In the genomic region with DNA sequence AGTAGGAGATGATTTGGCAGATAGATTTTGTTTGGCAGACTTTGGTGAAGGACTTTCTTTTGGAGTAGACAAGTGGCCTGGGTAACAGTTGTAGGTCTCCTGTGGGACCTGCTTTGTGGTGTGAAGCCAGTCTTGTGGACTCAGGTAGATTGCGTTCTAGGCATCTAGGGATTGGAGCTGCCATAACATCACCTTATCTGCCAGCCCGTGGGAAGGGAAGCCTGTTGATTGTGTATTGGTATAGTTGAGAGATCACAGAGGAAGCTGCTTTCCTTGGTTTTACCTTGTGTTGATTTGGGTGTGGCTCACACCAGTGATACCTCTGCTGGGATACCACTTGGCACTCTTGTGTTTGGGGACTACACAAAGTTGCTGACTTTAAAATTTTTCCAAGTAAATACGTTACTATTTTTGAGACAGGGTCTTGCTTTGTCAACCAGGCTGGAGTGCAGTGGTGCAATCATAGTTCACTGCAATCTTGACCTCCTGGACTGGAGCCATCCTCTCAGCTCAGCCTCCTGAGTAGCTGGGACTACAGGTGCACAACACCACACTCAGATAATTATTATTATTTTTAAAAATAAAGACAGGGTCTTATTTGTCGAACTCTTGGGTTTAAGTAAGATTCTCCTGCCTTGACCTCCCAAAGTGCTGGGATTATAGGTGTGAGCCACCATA, we compare ENCODE assay signal across 14 cellular contexts. TPM values are rescaled to one million over a fixed set of nuclear protein-coding genes. Genes with fewer than 3 reads are reported as not detected.
DNase-seq lines count a peak whose midpoint lies in the region; ATAC-seq and TF ChIP-seq lines count a peak whose summit lies in the region.
"Had no signal": no experiment of that assay in that cellular context is flagged by ENCODE, and none has a peak within 500 bp of the region (broad histone marks: within the 10 kb centered on the region; RNA-seq: fewer than 3 reads in every experiment).

No MANE protein-coding gene starts in this region.

- peaks cover 86% of the 10 kb centered on the region for H3K4me1 Mint-ChIP-seq in activated T-cell treated with anti-CD3 and anti-CD28 coated beads, Interleukin-2, amount 50 U/mL, for 4 hours (ENCODE audit: low read depth)
- H3K4me1 Mint-ChIP-seq in activated CD8-positive, alpha-beta T cell treated with anti-CD3 and anti-CD28 coated beads, Interleukin-2, amount 10 ng/mL, durations not matched to agents 7 days and 5 days (ENCODE audit: low read depth), result peaks cover 69% of the 10 kb centered on the region
- H3K4me1 Mint-ChIP-seq in stimulated activated effector memory CD8-positive, alpha-beta T cell treated with anti-CD3 and anti-CD28 coated beads, Interleukin-12 subunit alpha, Interleukin-12 subunit beta, amount 100 ng/mL, for 72 hours, result peaks cover 80% of the 10 kb centered on the region
- peaks cover 75% of the 10 kb centered on the region for H3K4me1 Mint-ChIP-seq in HFFc6 (ENCODE audit: low read depth)

- intact Hi-C loops in right lobe of liver (cut with DNase I), result no loop called here

- H3K9me3 ChIP-seq in right lobe of liver, result no peaks in the 10 kb centered on the region
- H3K9me3 ChIP-seq: adrenal gland, thoracic aorta had no signal

- peak overlapping the region; percentile 54 for H3K27ac Mint-ChIP-seq in activated CD8-positive, alpha-beta T cell treated with anti-CD3 and anti-CD28 coated beads, Interleukin-2, amount 10 ng/mL, durations not matched to agents 7 days and 5 days
- peak overlapping the region; percentile 48 for H3K27ac Mint-ChIP-seq in stimulated activated effector memory CD8-positive, alpha-beta T cell treated with anti-CD3 and anti-CD28 coated beads, Interleukin-12 subunit alpha, Interleukin-12 subunit beta, amount 100 ng/mL, for 72 hours
- no peak overlapping the region for H3K27ac Mint-ChIP-seq in HFFc6

- peaks cover 5 to 68% (median 21%) of the 10 kb centered on the region in 4 donors for H3K4me1 ChIP-seq in right lobe of liver

- CTCF ChIA-PET in activated CD8-positive, alpha-beta T cell treated with anti-CD3 and anti-CD28 coated beads, Interleukin-2, amount 10 ng/mL, durations not matched to agents 7 days and 5 days (lab: Charles Lee), result interaction anchor here (1.6 to 1.8 kb wide), 2 partner anchors 35 to 135 kb away, joined by 3 to 4 read pairs; no protein-coding TSS in a partner anchor

- H3K4me3 Mint-ChIP-seq in activated T-cell treated with anti-CD3 and anti-CD28 coated beads, Interleukin-2, amount 50 U/mL, for 4 hours, result peak overlapping the region; percentile 5
- H3K4me3 Mint-ChIP-seq in activated CD8-positive, alpha-beta T cell treated with anti-CD3 and anti-CD28 coated beads, Interleukin-2, amount 10 ng/mL, durations not matched to agents 7 days and 5 days, result no peak overlapping the region
- H3K4me3 Mint-ChIP-seq in stimulated activated effector memory CD8-positive, alpha-beta T cell treated with anti-CD3 and anti-CD28 coated beads, Interleukin-12 subunit alpha, Interleukin-12 subunit beta, amount 100 ng/mL, for 72 hours, result peak overlapping the region; percentile 5
- H3K4me3 Mint-ChIP-seq in HFFc6, result no peak overlapping the region

- no peak for TF ChIP-seq POLR2A in right lobe of liver (IDR thresholded peaks at IDR 0.05)

- H3K27me3 ChIP-seq in right lobe of liver, result no peaks in the 10 kb centered on the region
- H3K27me3 ChIP-seq: adrenal gland had no signal

- H3K36me3 ChIP-seq in right lobe of liver, result peaks cover 0 to 22% (median 10%) of the 10 kb centered on the region in 4 donors

- ATAC-seq in activated T-cell treated with anti-CD3 and anti-CD28 coated beads, Interleukin-2, amount 50 U/mL, for 4 hours, result no peak
- ATAC-seq in activated CD8-positive, alpha-beta T cell treated with anti-CD3 and anti-CD28 coated beads, Interleukin-2, amount 10 ng/mL, durations not matched to agents 7 days and 5 days, result no peak
- peak; percentile 25 to 61 (median 46) for ATAC-seq in right lobe of liver
- ATAC-seq in stimulated activated effector memory CD8-positive, alpha-beta T cell treated with anti-CD3 and anti-CD28 coated beads, Interleukin-12 subunit alpha, Interleukin-12 subunit beta, amount 100 ng/mL, for 72 hours, result no peak
- ATAC-seq in activated CD4-positive, CD25-positive, alpha-beta regulatory T cell treated with anti-CD3 and anti-CD28 coated beads, Interleukin-2, amount 50 U/mL, for 24 hours, result no peak

- H3K9me3 Mint-ChIP-seq in activated T-cell treated with anti-CD3 and anti-CD28 coated beads, Interleukin-2, amount 50 U/mL, for 4 hours, result no peaks in the 10 kb centered on the region
- H3K9me3 Mint-ChIP-seq in activated CD8-positive, alpha-beta T cell treated with anti-CD3 and anti-CD28 coated beads, Interleukin-2, amount 10 ng/mL, durations not matched to agents 7 days and 5 days (ENCODE audit: insufficient read depth), result no peaks in the 10 kb centered on the region
- no peaks in the 10 kb centered on the region for H3K9me3 Mint-ChIP-seq in stimulated activated effector memory CD8-positive, alpha-beta T cell treated with anti-CD3 and anti-CD28 coated beads, Interleukin-12 subunit alpha, Interleukin-12 subunit beta, amount 100 ng/mL, for 72 hours
- no peaks in the 10 kb centered on the region for H3K9me3 Mint-ChIP-seq in HFFc6

- DNase-seq in activated T-cell treated with anti-CD3 and anti-CD28 coated beads, Interleukin-2, amount 50 U/mL, for 4 hours, result no peak
- DNase-seq in activated T-cell treated with anti-CD3 and anti-CD28 coated beads, Interleukin-2, amount 50 U/mL, for 1 hour, result no peak
- no peak for DNase-seq in activated CD8-positive, alpha-beta T cell treated with anti-CD3 and anti-CD28 coated beads, Interleukin-2, amount 10 ng/mL, durations not matched to agents 7 days and 5 days
- DNase-seq in right lobe of liver, result no peak
- no peak for DNase-seq in stimulated activated effector memory CD8-positive, alpha-beta T cell treated with anti-CD3 and anti-CD28 coated beads, Interleukin-12 subunit alpha, Interleukin-12 subunit beta, amount 100 ng/mL, for 72 hours (ENCODE audit: low spot score in 2 of 2)
- no peak for DNase-seq in germinal center (ENCODE audit: low spot score)
- DNase-seq in HFFc6, result no peak
- DNase-seq: activated CD4-positive, alpha-beta T cell treated with anti-CD3 and anti-CD28 coated beads, Interleukin-2, amount 50 U/mL, for 4 hours; NCI-H1436; NCI-H526 treated with DMSO at 0.1 percent for 48 hours; T1000 had no signal

- no peak overlapping the region for H3K4me3 ChIP-seq in right lobe of liver
- H3K4me3 ChIP-seq: adrenal gland, thoracic aorta had no signal

- POLR2A ChIA-PET in activated CD8-positive, alpha-beta T cell treated with anti-CD3 and anti-CD28 coated beads, Interleukin-2, amount 10 ng/mL, durations not matched to agents 7 days and 5 days (lab: Charles Lee), result interaction anchor here (1.0 kb wide), 1 partner anchor 8 kb away, joined by 3 read pairs; the partner anchor contains the start of gene HNRNPM

- peak overlapping the region in 1 of 3 donors; percentile 6 for H3K27ac ChIP-seq in right lobe of liver
- H3K27ac ChIP-seq: thoracic aorta had no signal

- H3K36me3 Mint-ChIP-seq in activated T-cell treated with anti-CD3 and anti-CD28 coated beads, Interleukin-2, amount 50 U/mL, for 4 hours (ENCODE audit: insufficient read depth), result peaks cover 26% of the 10 kb centered on the region
- peaks cover 56% of the 10 kb centered on the region for H3K36me3 Mint-ChIP-seq in activated CD8-positive, alpha-beta T cell treated with anti-CD3 and anti-CD28 coated beads, Interleukin-2, amount 10 ng/mL, durations not matched to agents 7 days and 5 days (ENCODE audit: low read depth)
- peaks cover 98% of the 10 kb centered on the region for H3K36me3 Mint-ChIP-seq in stimulated activated effector memory CD8-positive, alpha-beta T cell treated with anti-CD3 and anti-CD28 coated beads, Interleukin-12 subunit alpha, Interleukin-12 subunit beta, amount 100 ng/mL, for 72 hours
- H3K36me3 Mint-ChIP-seq in HFFc6 (ENCODE audit: low read depth), result peaks cover 17% of the 10 kb centered on the region

- H3K27me3 Mint-ChIP-seq in activated T-cell treated with anti-CD3 and anti-CD28 coated beads, Interleukin-2, amount 50 U/mL, for 4 hours (ENCODE audit: low read depth), result no peaks in the 10 kb centered on the region
- no peaks in the 10 kb centered on the region for H3K27me3 Mint-ChIP-seq in activated CD8-positive, alpha-beta T cell treated with anti-CD3 and anti-CD28 coated beads, Interleukin-2, amount 10 ng/mL, durations not matched to agents 7 days and 5 days (ENCODE audit: low read depth)
- no peaks in the 10 kb centered on the region; the same call in 1 of the 2 replicates for H3K27me3 Mint-ChIP-seq in HFFc6 (ENCODE audit: insufficient read depth)

- 42% methylated on average over 3 of the region's 4 CpGs for WGBS in right lobe of liver (ENCODE audit: insufficient coverage, low coverage, low lambda C conversion rate, missing lambda C conversion rate)

- TF ChIP-seq CTCF in right lobe of liver (IDR thresholded peaks at IDR 0.05) (no peak), HFFc6 (IDR thresholded peaks at IDR 0.05) (no peak)

RNA-seq across cellular contexts. Expression of gene HNRNPM, which starts 7.8 kb away (rescaled TPM):
- 100 to 1,000 TPM; 448 to 486 (median 453) TPM for total RNA-seq in activated T-cell treated with anti-CD3 and anti-CD28 coated beads, Interleukin-2, amount 50 U/mL, for 4 hours
- total RNA-seq in activated CD8-positive, alpha-beta T cell treated with anti-CD3 and anti-CD28 coated beads, Interleukin-2, amount 10 ng/mL, durations not matched to agents 7 days and 5 days, result 100 to 1,000 TPM; 283 to 291 TPM
- total RNA-seq in right lobe of liver, result 10 to 100 TPM; 31.8 to 82.5 (median 58.6) TPM
- total RNA-seq in HFFc6 (2021; fragmentation: NEBNext Ultra II Directional; extraction: Animal tissue kit (Norgen Biotek cat#: 25700)), result 100 to 1,000 TPM; 144 to 217 (median 194) TPM

RNA-seq across cellular contexts. Expression of gene MARCHF2, which starts 39.5 kb away (rescaled TPM):
- total RNA-seq in activated T-cell treated with anti-CD3 and anti-CD28 coated beads, Interleukin-2, amount 50 U/mL, for 4 hours, result 1 to 10 TPM; 6.4 to 9.5 (median 6.7) TPM
- total RNA-seq in activated CD8-positive, alpha-beta T cell treated with anti-CD3 and anti-CD28 coated beads, Interleukin-2, amount 10 ng/mL, durations not matched to agents 7 days and 5 days, result 10 to 100 TPM; 26.8 to 28.1 TPM
- total RNA-seq in right lobe of liver, result 100 to 1,000 TPM in 2 of 6 experiments, 10 to 100 TPM in 4; 22.5 to 146 (median 32.3) TPM
- 10 to 100 TPM; 23.5 to 30.2 (median 26.0) TPM for total RNA-seq in HFFc6 (2021; fragmentation: NEBNext Ultra II Directional; extraction: Animal tissue kit (Norgen Biotek cat#: 25700))

RNA-seq across cellular contexts. Expression of gene PRAM1, which starts 49.9 kb away (rescaled TPM):
- under 1 TPM in 1 of 3 donors, not detected in 2; 0.13 TPM for total RNA-seq in activated T-cell treated with anti-CD3 and anti-CD28 coated beads, Interleukin-2, amount 50 U/mL, for 4 hours
- total RNA-seq in activated CD8-positive, alpha-beta T cell treated with anti-CD3 and anti-CD28 coated beads, Interleukin-2, amount 10 ng/mL, durations not matched to agents 7 days and 5 days, result 1 to 10 TPM; 2.3 to 2.7 TPM
- total RNA-seq in right lobe of liver, result 1 to 10 TPM in 5 of 6 experiments, under 1 TPM in 1; 0.74 to 3.3 (median 1.5) TPM
- total RNA-seq in HFFc6 (2021; fragmentation: NEBNext Ultra II Directional; extraction: Animal tissue kit (Norgen Biotek cat#: 25700)), result under 1 TPM in 2 of 6 experiments, not detected in 4; 0.21 TPM

Comparison
In these comparisons a context has a peak if more than half of its experiments do, and no peak if none do; other contexts are left out.
1. ATAC-seq: peak in right lobe of liver (4 of 4); none in activated T-cell treated with anti-CD3 and anti-CD28 coated beads, Interleukin-2, amount 50 U/mL, for 4 hours (0 of 2), activated CD8-positive, alpha-beta T cell treated with anti-CD3 and anti-CD28 coated beads, Interleukin-2, amount 10 ng/mL, durations not matched to agents 7 days and 5 days (single experiment), stimulated activated effector memory CD8-positive, alpha-beta T cell treated with anti-CD3 and anti-CD28 coated beads, Interleukin-12 subunit alpha, Interleukin-12 subunit beta, amount 100 ng/mL, for 72 hours (single experiment) and activated CD4-positive, CD25-positive, alpha-beta regulatory T cell treated with anti-CD3 and anti-CD28 coated beads, Interleukin-2, amount 50 U/mL, for 24 hours (0 of 2).
2. H3K4me3 Mint-ChIP-seq: peak in activated T-cell treated with anti-CD3 and anti-CD28 coated beads, Interleukin-2, amount 50 U/mL, for 4 hours (single experiment) and stimulated activated effector memory CD8-positive, alpha-beta T cell treated with anti-CD3 and anti-CD28 coated beads, Interleukin-12 subunit alpha, Interleukin-12 subunit beta, amount 100 ng/mL, for 72 hours (single experiment); none in activated CD8-positive, alpha-beta T cell treated with anti-CD3 and anti-CD28 coated beads, Interleukin-2, amount 10 ng/mL, durations not matched to agents 7 days and 5 days (single experiment) and HFFc6 (single experiment).